1 cellular context compared by ENCODE assay signal in genomic region chr4:89834486-89835209, GRCh38.
TF ChIP-seq lines count a peak whose summit lies in the region.

No MANE protein-coding gene starts in this region.

TF ChIP-seq in endothelial cell of umbilical vein, 7 proteins besides CTCF, POLR2A, EP300 and RAD21:
- TF ChIP-seq POLR2AphosphoS5 (IDR thresholded peaks at IDR 0.05; ENCODE audit: insufficient read depth, low read depth, low read length) (no peak), GATA2 (IDR thresholded peaks at IDR 0.05; ENCODE audit: insufficient read depth, insufficient read length, low read depth, low read length) (no peak), EZH2 (IDR thresholded peaks at IDR 0.05; ENCODE audit: borderline replicate concordance, low read depth, low read length, severe bottlenecking) (no peak), JUN (IDR thresholded peaks at IDR 0.05; ENCODE audit: borderline replicate concordance, insufficient read depth, insufficient read length, low read depth) (no peak), MYC (IDR thresholded peaks at IDR 0.05; ENCODE audit: low read depth, low read length) (no peak), FOS (IDR thresholded peaks at IDR 0.05; ENCODE audit: borderline replicate concordance, insufficient read depth, low read length) (no peak)
- TF ChIP-seq, protein P1, sequence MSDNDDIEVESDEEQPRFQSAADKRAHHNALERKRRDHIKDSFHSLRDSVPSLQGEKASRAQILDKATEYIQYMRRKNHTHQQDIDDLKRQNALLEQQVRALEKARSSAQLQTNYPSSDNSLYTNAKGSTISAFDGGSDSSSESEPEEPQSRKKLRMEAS (IDR thresholded peaks at IDR 0.05; ENCODE audit: insufficient read depth, insufficient read length), result no peak
TF ChIP-seq in endothelial cell of umbilical vein: peak in this region for 0.
